ENCODE assay signal across 1 cellular context in the genomic region with DNA sequence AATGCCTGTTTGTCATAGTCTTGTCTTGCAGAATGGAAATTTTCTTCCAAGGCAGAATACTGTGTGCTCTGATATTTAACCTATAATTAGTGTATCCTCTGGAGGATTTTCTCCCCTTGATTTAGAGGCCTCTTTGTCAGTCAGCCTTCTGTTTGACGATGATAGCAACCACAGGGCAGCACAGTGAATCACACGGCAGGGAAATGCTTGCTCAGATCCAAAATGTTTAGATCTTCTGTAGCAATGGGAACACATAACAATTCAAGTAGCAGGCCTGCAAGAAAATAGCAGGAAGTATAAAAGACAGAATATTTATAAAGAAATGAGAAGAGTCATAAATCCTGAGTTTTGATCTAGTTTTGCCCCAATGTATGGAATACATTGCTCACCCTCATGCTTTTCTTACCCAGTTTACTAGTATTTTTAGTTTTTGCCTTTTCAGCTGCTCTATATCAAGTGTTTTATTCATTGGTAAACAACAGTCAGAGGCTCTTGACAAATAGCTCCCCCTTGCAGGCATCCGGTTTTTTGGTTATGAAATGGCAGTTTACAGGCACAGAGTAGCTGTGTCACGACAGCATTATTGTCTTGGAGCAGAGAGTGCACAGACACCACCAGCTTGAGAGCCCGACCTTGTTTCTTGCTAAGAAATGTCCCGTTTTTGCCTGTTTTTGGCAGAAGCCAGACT.
TF ChIP-seq lines count a peak whose summit lies in the region.

No MANE protein-coding gene starts in this region.

TF ChIP-seq in HepG2, 621 proteins besides CTCF, POLR2A, EP300 and RAD21 (continued from another document):
- TF ChIP-seq, protein P1, sequence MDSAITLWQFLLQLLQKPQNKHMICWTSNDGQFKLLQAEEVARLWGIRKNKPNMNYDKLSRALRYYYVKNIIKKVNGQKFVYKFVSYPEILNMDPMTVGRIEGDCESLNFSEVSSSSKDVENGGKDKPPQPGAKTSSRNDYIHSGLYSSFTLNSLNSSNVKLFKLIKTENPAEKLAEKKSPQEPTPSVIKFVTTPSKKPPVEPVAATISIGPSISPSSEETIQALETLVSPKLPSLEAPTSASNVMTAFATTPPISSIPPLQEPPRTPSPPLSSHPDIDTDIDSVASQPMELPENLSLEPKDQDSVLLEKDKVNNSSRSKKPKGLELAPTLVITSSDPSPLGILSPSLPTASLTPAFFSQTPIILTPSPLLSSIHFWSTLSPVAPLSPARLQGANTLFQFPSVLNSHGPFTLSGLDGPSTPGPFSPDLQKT (CRISPR knock-in tag; IDR thresholded peaks at IDR 0.05; ENCODE audit: borderline replicate concordance): no peak
- TF ChIP-seq ZC3H13 (CRISPR knock-in tag; IDR thresholded peaks at IDR 0.05) (no peak), ZNF572 (CRISPR knock-in tag; IDR thresholded peaks at IDR 0.05) (no peak), ZBTB1 (CRISPR knock-in tag; IDR thresholded peaks at IDR 0.05; ENCODE audit: borderline replicate concordance) (no peak), NFE2L1 (CRISPR knock-in tag; IDR thresholded peaks at IDR 0.05; ENCODE audit: borderline replicate concordance) (no peak), ZNF274 (CRISPR knock-in tag; IDR thresholded peaks at IDR 0.05) (no peak), ZNF30 (CRISPR knock-in tag; IDR thresholded peaks at IDR 0.05) (no peak), NONO (IDR thresholded peaks at IDR 0.05) (no peak), NONO (CRISPR knock-in tag; conservative IDR thresholded peaks at IDR 0.05) (no peak), ZNF549 (CRISPR knock-in tag; IDR thresholded peaks at IDR 0.05) (no peak)
TF ChIP-seq in HepG2: peak in this region for 0.
